ENCODE assay signal across 2 cellular contexts in genomic region chr15:44532689-44533088, GRCh38.
TF ChIP-seq lines count a peak whose summit lies in the region.

No MANE protein-coding gene starts in this region.

TF ChIP-seq in A549, 52 proteins besides CTCF, POLR2A, EP300 and RAD21:
- TF ChIP-seq KDM1A (IDR thresholded peaks at IDR 0.05; ENCODE audit: low read depth) = peak; percentile 59; the same call in 1 of the 2 replicates
- TF ChIP-seq NPAS2 (CRISPR knock-in tag; IDR thresholded peaks at IDR 0.05; ENCODE audit: borderline replicate concordance) = no peak

TF ChIP-seq in H1, 55 proteins besides CTCF, POLR2A, EP300 and RAD21:
- no peak for TF ChIP-seq RBBP5 (IDR thresholded peaks at IDR 0.05; ENCODE audit: borderline replicate concordance, low read depth, low read length)
- TF ChIP-seq KDM1A (IDR thresholded peaks at IDR 0.05; ENCODE audit: borderline replicate concordance, low read length) = peak; percentile 93
